ENCODE assay signal across 8 cellular contexts in the genomic region with DNA sequence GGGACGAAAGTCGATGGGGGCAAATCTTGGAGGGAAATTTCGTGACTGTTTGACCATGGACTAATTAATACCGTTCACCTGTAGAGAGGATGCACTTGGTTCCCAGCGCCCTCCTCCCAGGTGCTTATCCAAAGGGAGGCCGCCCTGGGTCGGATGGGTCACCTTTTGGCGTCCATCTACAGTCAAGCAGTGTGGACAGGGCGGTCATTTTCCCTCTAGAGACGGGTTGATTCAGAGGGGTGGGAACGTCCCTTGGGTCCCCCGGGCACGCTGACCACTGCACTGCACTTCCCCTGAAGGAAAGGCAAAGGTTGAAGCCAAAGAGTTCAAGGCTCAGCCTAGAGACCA. TPM values are rescaled to one million over a fixed set of nuclear protein-coding genes. Genes with fewer than 3 reads are reported as not detected.
DNase-seq lines count a peak whose midpoint lies in the region; ATAC-seq and TF ChIP-seq lines count a peak whose summit lies in the region.
"Had no signal": no experiment of that assay in that cellular context is flagged by ENCODE, and none has a peak within 500 bp of the region (broad histone marks: within the 10 kb centered on the region; RNA-seq: fewer than 3 reads in every experiment).

No MANE protein-coding gene starts in this region.

- H3K4me1 ChIP-seq in HUES64 (ENCODE audit: insufficient read depth, low read length) (peaks cover 34% of the 10 kb centered on the region), spleen (peaks cover 23 to 47% (median 42%) of the 10 kb centered on the region in 6 donors)

- in situ Hi-C loops in astrocyte of the spinal cord (cut with HindIII; ENCODE audit: low sequenced_read_pairs): no loop called here

- H3K9ac ChIP-seq in HUES64 (ENCODE audit: low read depth, low read length): no peak overlapping the region; the same call in 1 of the 2 replicates

- no peaks in the 10 kb centered on the region for H3K36me3 ChIP-seq in HUES64 (ENCODE audit: insufficient read depth, low read length)
- no peaks in the 10 kb centered on the region for H3K36me3 ChIP-seq in kidney epithelial cell (ENCODE audit: control insufficient read depth, insufficient read depth, low read length)
- no peaks in the 10 kb centered on the region for H3K36me3 ChIP-seq in spleen

- H3K4me3 ChIP-seq in HUES64 (ENCODE audit: low read length): peak overlapping the region; percentile 76
- H3K4me3 ChIP-seq in astrocyte of the spinal cord (ENCODE audit: low read depth, low read length): peak overlapping the region; percentile 48
- peak overlapping the region; percentile 68 for H3K4me3 ChIP-seq in kidney epithelial cell (ENCODE audit: low read depth, low read length)
- peak overlapping the region in 7 of 8 donors; percentile 31 to 65 (median 39) for H3K4me3 ChIP-seq in spleen

- WGBS in HUES64: 56% methylated on average over 13 of the region's 13 CpGs
- 20 to 47% (median 27%) methylated on average over 10 to 13 of the region's 13 CpGs for WGBS in spleen, 5 donors

- intact Hi-C loops in spleen (cut with DNase I; ENCODE audit: low total_unique reads): no loop called here

- TF ChIP-seq CTCF in astrocyte of the spinal cord (IDR thresholded peaks at IDR 0.05; ENCODE audit: low read depth, low read length) (no peak), kidney epithelial cell (IDR thresholded peaks at IDR 0.05; ENCODE audit: insufficient read depth, low read length, poor library complexity, severe bottlenecking) (no peak), spleen (IDR thresholded peaks at IDR 0.05 in 8 of 11, conservative IDR thresholded peaks at IDR 0.05 in 3 of 11) (no peak)

- ATAC-seq in GM18511 (IDR thresholded peaks at IDR 0.05; ENCODE audit: unreplicated experiment) (no peak), HG03175 (IDR thresholded peaks at IDR 0.05; ENCODE audit: unreplicated experiment) (no peak)

- no peak for TF ChIP-seq POLR2A in spleen (IDR thresholded peaks at IDR 0.05)

- H3K27ac ChIP-seq in HUES64 (ENCODE audit: low read depth, low read length): no peak overlapping the region
- H3K27ac ChIP-seq in spleen: no peak overlapping the region

- H3K9me3 ChIP-seq in HUES64 (ENCODE audit: insufficient read depth, low read depth, low read length) (no peaks in the 10 kb centered on the region), spleen (no peaks in the 10 kb centered on the region)

- peaks cover 63% of the 10 kb centered on the region for H3K27me3 ChIP-seq in HUES64 (ENCODE audit: insufficient read depth, low read length)
- H3K27me3 ChIP-seq in kidney epithelial cell (ENCODE audit: control insufficient read depth, insufficient read depth, low read length): no peaks in the 10 kb centered on the region
- H3K27me3 ChIP-seq in spleen (replicated peaks in 1 of 7): peaks cover 7 to 92% (median 61%) of the 10 kb centered on the region in 7 donors

- no peak for DNase-seq in astrocyte of the spinal cord (ENCODE audit: low read depth, low spot score)
- no peak for DNase-seq in kidney epithelial cell (ENCODE audit: low read depth)
- peak; percentile 67 for DNase-seq in spleen
- no peak for DNase-seq in putamen (ENCODE audit: low spot score)

RNA-seq across cellular contexts. Expression of gene PRR15, which starts 2.0 kb away (rescaled TPM):
- 6.2 TPM for polyA plus RNA-seq in HUES64 (2013, experiment 1 of 2)
- polyA plus RNA-seq in HUES64 (2013, experiment 2 of 2): 7.0 TPM
- total RNA-seq in kidney epithelial cell: 16.2 and 21.4 TPM in 2 replicates
- not detected for total RNA-seq in spleen
- polyA plus RNA-seq in spleen: under 1 TPM in 2 of 3 donors, not detected in 1; 0.06 to 0.11 TPM
- total RNA-seq: NCI-H460 had no signal

Comparison
In these comparisons a context has a peak if more than half of its experiments do, and no peak if none do; other contexts are left out.
1. RNA of gene PRR15, which starts 2.0 kb away (total RNA-seq): 16.2 to 21.4 TPM in kidney epithelial cell; not detected in spleen; every median in the first group is over 10 times any median in the second.
2. Peak in every context shown above with its lines, with median percentiles within 50 percentile points of each other: H3K4me3 ChIP-seq.